In genomic region chr20:10034717-10035571, GRCh38 we compare ENCODE assay signal across 8 cellular contexts. TPM values are rescaled to one million over a fixed set of nuclear protein-coding genes. Genes with fewer than 3 reads are reported as not detected.
DNase-seq lines count a peak whose midpoint lies in the region; ATAC-seq, FAIRE-seq and TF ChIP-seq lines count a peak whose summit lies in the region.

Gene ANKEF1, plus strand, starts transcription at chr20:10034987. Its CDS starts 3,315 bp downstream, at chr20:10038302.

- DNase-seq in NCI-H146 (lab: John Stamatoyannopoulos, UW): peak; percentile 99
- peak; percentile 54 for DNase-seq in T1000 (lab: John Stamatoyannopoulos, UW)
- peak; percentile 74 to 81 (median 77) for DNase-seq in K562 (ENCODE audit: extremely low read depth in 1 of 4, low spot score in 3 of 4)
- DNase-seq in skeletal muscle cell (ENCODE audit: low read depth): no peak
- DNase-seq in middle frontal gyrus (ENCODE audit: extremely low spot score, low spot score): no peak

- FAIRE-seq in K562 (lab: Jason Lieb, UNC): no peak

- H3K27me3 ChIP-seq in K562 (ENCODE audit: control insufficient read depth in 2 of 2, insufficient read depth in 2 of 2, low read length in 2 of 2): no peaks in the 10 kb centered on the region

- no peaks in the 10 kb centered on the region for H3K9me1 ChIP-seq in K562 (ENCODE audit: control insufficient read depth, insufficient read depth, low read length)

- CTCF ChIA-PET in K562 (lab: Yijun Ruan, JAX; ENCODE audit: low intra/inter-chr PET ratio): no interaction called here

- no peaks in the 10 kb centered on the region for H3K79me2 ChIP-seq in K562 (ENCODE audit: control insufficient read depth, insufficient read depth, low read length)

- TF ChIP-seq CTCF in K562 (IDR thresholded peaks at IDR 0.05 in 2 of 3, conservative IDR thresholded peaks at IDR 0.05 in 1 of 3; ENCODE audit: insufficient read depth in 2 of 3, low read depth in 1 of 3, low read length in 3 of 3): no peak

- ATAC-seq in GM18498 (IDR thresholded peaks at IDR 0.05; ENCODE audit: unreplicated experiment) (peak; percentile 99), HG02884 (IDR thresholded peaks at IDR 0.05; ENCODE audit: unreplicated experiment) (peak; percentile 91), K562 (peak; percentile 99)

- WGBS in K562 (ENCODE audit: insufficient coverage, low coverage, missing lambda C conversion rate): 0% methylated on average over 8 of the region's 65 CpGs

- H2AFZ ChIP-seq in K562 (ENCODE audit: low read depth, low read length): peak within 1 kb of the TSS; percentile 87

- TF ChIP-seq RAD21 in K562 (CRISPR knock-in tag; conservative IDR thresholded peaks at IDR 0.05 in 1 of 2, IDR thresholded peaks at IDR 0.05 in 1 of 2): no peak

- peak within 1 kb of the TSS; percentile 73 for H3K4me2 ChIP-seq in K562 (ENCODE audit: insufficient read depth, low read length)

- H3K36me3 ChIP-seq in K562 (ENCODE audit: control insufficient read depth, insufficient read depth, low read length): no peaks in the 10 kb centered on the region

- BruUV-seq in K562 (replicated peaks; lab: Mats Ljungman, UMichigan): no TSS peak

- no peak for TF ChIP-seq EP300 in K562 (IDR thresholded peaks at IDR 0.05; ENCODE audit: low read length)

- in situ Hi-C loops in K562 (cut with MboI): no loop called here

- peak within 1 kb of the TSS; percentile 56 to 85 for H3K9ac ChIP-seq in K562 (ENCODE audit: insufficient read depth in 1 of 2, low read depth in 2 of 2, low read length in 2 of 2)

- intact Hi-C loops in K562 (cut with micrococcal nuclease): no loop called here

- H4K20me1 ChIP-seq in K562 (replicated peaks; ENCODE audit: control insufficient read depth, insufficient read depth, low read length): no peaks in the 10 kb centered on the region

- H3K4me3 ChIP-seq in K562 (peak within 1 kb of the TSS; percentile 50), iPS-11a (ENCODE audit: low read depth, low read length) (peak within 1 kb of the TSS; percentile 65), skeletal muscle cell (ENCODE audit: low read depth, low read length) (peak within 1 kb of the TSS; percentile 49)

- TF ChIP-seq POLR2A in K562 (conservative IDR thresholded peaks at IDR 0.05): peak; percentile 68

- H3K4me1 ChIP-seq in K562 (replicated peaks in 1 of 2; ENCODE audit: control insufficient read depth in 2 of 2, insufficient read depth in 2 of 2, low read length in 2 of 2): peaks cover 0 to 4% of the 10 kb centered on the region in 2 experiments; a peak in 2 of 5 replicates

- POLR2A ChIA-PET in K562 (lab: Yijun Ruan, JAX): no interaction called here

- peak within 1 kb of the TSS; percentile 49 for H3K27ac ChIP-seq in K562 (ENCODE audit: extremely low read depth, low read depth, low read length)

- no peaks in the 10 kb centered on the region for H3K9me3 ChIP-seq in K562 (replicated peaks; ENCODE audit: control insufficient read depth, insufficient read depth, low read depth, low read length)

TF ChIP-seq in K562, 482 proteins besides CTCF, POLR2A, EP300 and RAD21 (continues in another document):
- TF ChIP-seq TFAP4 (CRISPR knock-in tag; IDR thresholded peaks at IDR 0.05; ENCODE audit: borderline replicate concordance) (0 out of 2 replicates have a peak, but pooled peaks have one; percentile 16), NRF1 (conservative IDR thresholded peaks at IDR 0.05 in 1 of 2, IDR thresholded peaks at IDR 0.05 in 1 of 2) (peak; percentile 57 to 64; a peak in 3 of 4 replicates), ZBTB17 (CRISPR knock-in tag; IDR thresholded peaks at IDR 0.05) (no peak), TGIF2 (CRISPR knock-in tag; IDR thresholded peaks at IDR 0.05) (no peak), CXXC5 (CRISPR knock-in tag; IDR thresholded peaks at IDR 0.05) (peak; percentile 63), CTBP1 (IDR thresholded peaks at IDR 0.05; ENCODE audit: borderline replicate concordance) (0 out of 2 replicates have a peak, but pooled peaks have one; percentile 44), DEAF1 (CRISPR knock-in tag; IDR thresholded peaks at IDR 0.05) (no peak), E2F6 (IDR thresholded peaks at IDR 0.05; ENCODE audit: borderline replicate concordance in 1 of 2, extremely low read depth in 1 of 2, insufficient read depth in 1 of 2, insufficient read length in 1 of 2, low read depth in 1 of 2, low read length in 1 of 2, poor library complexity in 1 of 2, severe bottlenecking in 1 of 2) (peak; percentile 84 to 99), PRMT5 (CRISPR knock-in tag; IDR thresholded peaks at IDR 0.05) (no peak), MCM5 (IDR thresholded peaks at IDR 0.05; ENCODE audit: low read depth) (no peak)

RNA-seq across cellular contexts. Expression of gene ANKEF1, which starts in this region (rescaled TPM):
- total RNA-seq in K562 (2011; cell fraction: chromatin; rRNA removed; ENCODE audit: low replicate concordance): 0.56 and 0.92 TPM in 2 replicates
- 0.33 and 0.39 TPM in 2 replicates for total RNA-seq in K562 (2011; cell fraction: nucleolus; rRNA removed)
- 0.51 and 1.4 TPM in 2 replicates for total RNA-seq in K562 (2011; cell fraction: nucleoplasm; rRNA removed)
- total RNA-seq in K562 (2014; rRNA removed): 1.7 and 2.4 TPM in 2 replicates
- total RNA-seq in K562 (2014; rRNA removed; fragmentation: Illumina TruSeq; extraction: Trizol): 1.8 and 2.3 TPM in 2 replicates
- total RNA-seq in K562 (2015; rRNA removed; fragmentation: Illumina TruSeq; extraction: Trizol): 1.3 and 1.6 TPM in 2 replicates
- 2.0 TPM in 2 replicates for total RNA-seq in K562 (2021)
- polyA plus RNA-seq in K562 (2011; rRNA removed): 0.15 and 2.1 TPM in 2 replicates
- polyA plus RNA-seq in K562 (2011; cell fraction: cytosol; rRNA removed): 0.07 and 0.37 TPM in 2 replicates
- polyA plus RNA-seq in K562 (2011; cell fraction: nucleus; rRNA removed): 0.06 and 0.65 TPM in 2 replicates
- 1.5 and 1.9 TPM in 2 replicates for polyA plus RNA-seq in K562 (2012)
- polyA plus RNA-seq in K562 (2014; fragmentation: Illumina TruSeq; extraction: Trizol): 1.7 and 1.8 TPM in 2 replicates
- under 1 TPM; 0.35 to 0.45 TPM for polyA plus RNA-seq in K562 (2014; fragmentation: Nextera tagmentation; extraction: Ambion mirVana)
- polyA plus RNA-seq in K562 (2014; rRNA removed): 1.2 and 1.7 TPM in 2 replicates
- polyA minus RNA-seq in K562 (2011; rRNA and poly(A)+ RNA removed): 0.21 and 3.7 TPM in 2 replicates
- polyA minus RNA-seq in K562 (2011; cell fraction: cytosol; rRNA and poly(A)+ RNA removed): 1.9 TPM in 1 of 2 replicates, not detected in the other
- polyA minus RNA-seq in K562 (2011; cell fraction: nucleus; rRNA and poly(A)+ RNA removed): 0.11 and 0.67 TPM in 2 replicates

Comparison
In these comparisons a context has a peak if more than half of its experiments do, and no peak if none do; other contexts are left out.
1. DNase-seq: peak in NCI-H146 (single experiment), T1000 (single experiment) and K562 (4 of 4); none in skeletal muscle cell (single experiment) and middle frontal gyrus (single experiment).
2. Peak in every context shown above with its lines, with median percentiles within 50 percentile points of each other: ATAC-seq and H3K4me3 ChIP-seq.